Comparison of ENCODE assay signal across 9 cellular contexts in genomic region chr22:29782061-29782845, GRCh38. TPM values are rescaled to one million over a fixed set of nuclear protein-coding genes. Genes with fewer than 3 reads are reported as not detected.
DNase-seq lines count a peak whose midpoint lies in the region; ATAC-seq and TF ChIP-seq lines count a peak whose summit lies in the region.
"Had no signal": no experiment of that assay in that cellular context is flagged by ENCODE, and none has a peak within 500 bp of the region (broad histone marks: within the 10 kb centered on the region; RNA-seq: fewer than 3 reads in every experiment).

No MANE protein-coding gene starts in this region.

- no peak for TF ChIP-seq CTCF in endodermal cell (conservative IDR thresholded peaks at IDR 0.05)
- no peak for TF ChIP-seq CTCF in GM10266 (IDR thresholded peaks at IDR 0.05; ENCODE audit: control insufficient read depth, insufficient read depth, low read depth, missing control alignments)

- H3K9me3 ChIP-seq in endodermal cell (ENCODE audit: control insufficient read depth, low read length) = no peaks in the 10 kb centered on the region

- H3K27me3 ChIP-seq in endodermal cell (ENCODE audit: control insufficient read depth, insufficient read depth, low read length, poor library complexity, severe bottlenecking) = no peaks in the 10 kb centered on the region

- H3K4me1 ChIP-seq in endodermal cell (ENCODE audit: control insufficient read depth, insufficient read depth, low read length) = peaks cover 11% of the 10 kb centered on the region

- H3K9me3 Mint-ChIP-seq in endodermal cell = no peaks in the 10 kb centered on the region

- no peak overlapping the region for H3K27ac Mint-ChIP-seq in endodermal cell

- H3K36me3 ChIP-seq in endodermal cell (ENCODE audit: control insufficient read depth, insufficient read depth, low read length) = no peaks in the 10 kb centered on the region

- H3K27ac ChIP-seq in endodermal cell (ENCODE audit: low read depth, low read length) (no peak overlapping the region), temporal lobe (ENCODE audit: low read depth, low read length) (peak overlapping the region; percentile 61)

- ATAC-seq in GM18498 (IDR thresholded peaks at IDR 0.05; ENCODE audit: unreplicated experiment) = no peak

- H3K4me3 ChIP-seq in endodermal cell (ENCODE audit: low read length) = no peak overlapping the region

- WGBS in endodermal cell (ENCODE audit: insufficient coverage in 1 of 2, insufficient read length in 1 of 2), 2 experiments = 76% methylated on average over 6 to 7 of the region's 7 CpGs

- peaks cover 27% of the 10 kb centered on the region for H3K4me1 Mint-ChIP-seq in endodermal cell

- H3K4me3 Mint-ChIP-seq in endodermal cell = no peak overlapping the region

- DNase-seq in M059J (ENCODE audit: low read depth) = peak; percentile 75
- peak; percentile 50 for DNase-seq in endodermal cell
- peak; percentile 67 for DNase-seq in medulla oblongata (ENCODE audit: extremely low spot score)
- no peak for DNase-seq in NCI-H2107 treated with DMSO at 0.1 percent for 48 hours (lab: John Stamatoyannopoulos, UW; ENCODE audit: unreplicated experiment)
- no peak for DNase-seq in COR-L47 (lab: John Stamatoyannopoulos, UW)
- no peak for DNase-seq in GM10266 (ENCODE audit: extremely low spot score)
- DNase-seq: NCI-H2107 had no signal

- peaks cover 3% of the 10 kb centered on the region for H3K36me3 Mint-ChIP-seq in endodermal cell (ENCODE audit: low read depth)

- no peak overlapping the region for H3K9ac ChIP-seq in endodermal cell (ENCODE audit: extremely low read depth, low read length, poor library complexity, severe bottlenecking)

- no peaks in the 10 kb centered on the region for H3K27me3 Mint-ChIP-seq in endodermal cell (ENCODE audit: insufficient read depth)

RNA-seq across cellular contexts. Expression of gene UQCR10, which starts 15.1 kb away (rescaled TPM):
- total RNA-seq in M059J (2014; rRNA removed; shearing (Covaris generic)) = 126 and 140 TPM in 2 replicates
- 100 to 1,000 TPM; 111 to 120 TPM for total RNA-seq in endodermal cell
- 143 TPM for polyA plus RNA-seq in endodermal cell (2013, experiment 1 of 2)
- polyA plus RNA-seq in endodermal cell (2013, experiment 2 of 2) = 125 TPM
- 32.5 TPM for total RNA-seq in temporal lobe

RNA-seq across cellular contexts. Expression of gene ZMAT5, which starts 15.4 kb away (rescaled TPM):
- total RNA-seq in M059J (2014; rRNA removed; shearing (Covaris generic)) = 19.4 and 27.5 TPM in 2 replicates
- total RNA-seq in endodermal cell = 10 to 100 TPM; 15.5 to 22.5 TPM
- polyA plus RNA-seq in endodermal cell (2013, experiment 1 of 2) = 25.9 TPM
- 22.2 TPM for polyA plus RNA-seq in endodermal cell (2013, experiment 2 of 2)
- total RNA-seq in temporal lobe = 10.3 TPM

RNA-seq across cellular contexts. Expression of gene ASCC2, which starts 55.8 kb away (rescaled TPM):
- 14.8 and 28.7 TPM in 2 replicates for total RNA-seq in M059J (2014; rRNA removed; shearing (Covaris generic))
- total RNA-seq in endodermal cell (10 to 100 TPM; 44.2 to 45.5 TPM), temporal lobe (12.3 TPM)
- 40.8 TPM for polyA plus RNA-seq in endodermal cell (2013, experiment 1 of 2)
- 41.3 TPM for polyA plus RNA-seq in endodermal cell (2013, experiment 2 of 2)

Comparison
In these comparisons a context has a peak if more than half of its experiments do, and no peak if none do; other contexts are left out.
1. DNase-seq: peak in M059J (single experiment), endodermal cell (single experiment) and medulla oblongata (single experiment); none in NCI-H2107 treated with DMSO at 0.1 percent for 48 hours (single experiment), COR-L47 (single experiment) and GM10266 (single experiment).